Comparison of ENCODE assay signal across 1 cellular context in the genomic region with DNA sequence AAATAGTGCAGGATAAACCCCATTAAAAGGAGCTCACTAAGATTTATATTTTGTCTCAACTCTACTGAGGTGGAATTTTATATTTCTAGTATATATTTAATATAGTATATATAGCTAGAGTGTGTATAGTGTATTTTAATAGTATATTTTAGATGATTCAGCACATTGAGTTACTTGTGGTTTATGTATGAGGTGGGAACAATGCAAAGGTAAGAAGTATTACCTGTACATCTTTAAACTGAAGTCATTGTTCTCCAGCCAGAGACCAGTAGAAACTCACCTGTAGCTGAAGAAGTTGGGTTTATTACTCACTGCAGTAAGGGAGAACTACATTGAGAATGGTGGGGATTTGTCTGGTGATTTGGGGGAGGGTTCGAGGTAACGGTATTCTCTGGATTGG.
TF ChIP-seq lines count a peak whose summit lies in the region.

No MANE protein-coding gene starts in this region.

TF ChIP-seq in IMR-90, 13 proteins besides CTCF, POLR2A, EP300 and RAD21 (continued from another document):
- TF ChIP-seq NFE2L2 (IDR thresholded peaks at IDR 0.05; ENCODE audit: low read depth, low read length), result no peak
